Comparison of ENCODE assay signal across 8 cellular contexts in the genomic region with DNA sequence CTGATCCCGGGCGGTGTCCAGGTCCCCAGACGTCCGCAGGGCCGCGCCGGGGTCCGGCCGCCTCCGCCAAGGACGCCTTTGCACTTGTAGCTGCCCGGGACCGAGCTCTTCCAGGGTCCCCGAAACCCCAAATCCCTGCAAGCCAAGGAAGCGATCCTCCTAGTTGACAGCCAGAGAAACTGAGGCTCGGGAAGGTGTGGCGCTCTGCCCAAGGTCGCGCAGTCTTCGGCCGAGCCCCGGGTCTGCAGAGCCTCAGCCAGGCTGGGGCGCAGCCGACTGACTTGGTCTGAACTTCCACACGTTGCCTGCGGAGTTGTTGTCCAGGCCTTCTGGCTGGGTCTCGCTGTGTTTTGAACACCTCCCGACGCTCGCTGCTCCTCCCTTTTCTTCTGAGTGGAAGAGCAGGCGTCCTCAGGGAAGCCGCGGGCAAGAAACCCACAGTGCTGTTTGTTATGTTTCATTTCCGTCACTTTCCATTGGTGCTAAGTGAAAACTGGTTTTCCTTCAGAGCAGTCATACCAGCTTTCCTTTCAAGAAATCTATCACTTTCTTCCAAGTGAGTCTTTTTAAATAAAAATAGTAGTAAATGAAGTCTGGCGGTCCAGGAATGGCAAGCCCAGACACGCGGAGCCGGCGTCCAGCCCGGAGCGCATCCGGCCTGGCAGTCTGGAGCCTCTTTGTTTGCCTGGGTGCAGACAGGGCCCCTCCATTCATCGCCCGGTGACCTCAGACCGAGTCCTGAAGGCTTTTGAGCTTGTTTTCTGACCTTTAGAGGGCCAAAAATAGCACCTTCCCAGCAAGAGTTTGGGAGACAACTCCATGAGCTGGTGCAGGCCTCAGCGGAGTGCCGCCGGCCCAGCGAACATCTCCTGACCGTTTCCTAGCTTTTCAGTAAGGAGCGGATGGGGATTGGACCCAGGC. TPM values are rescaled to one million over a fixed set of nuclear protein-coding genes. Genes with fewer than 3 reads are reported as not detected.
DNase-seq lines count a peak whose midpoint lies in the region; ATAC-seq and TF ChIP-seq lines count a peak whose summit lies in the region.

No MANE protein-coding gene starts in this region.

- peaks cover 10% of the 10 kb centered on the region for H3K4me1 Mint-ChIP-seq in activated T-helper 2 cell treated with anti-CD3 and anti-CD28 coated beads, Interferon-gamma antibody, Interleukin-2, Interleukin-4, amounts not matched to agents 10 μg/mL and 5 μg/mL and 100 μg/mL, durations not matched to agents 14 hours and 24 hours and 36 hours (ENCODE audit: low read depth)
- peaks cover 32% of the 10 kb centered on the region for H3K4me1 Mint-ChIP-seq in nephron progenitor cell

- H3K36me3 Mint-ChIP-seq in activated T-helper 2 cell treated with anti-CD3 and anti-CD28 coated beads, Interferon-gamma antibody, Interleukin-2, Interleukin-4, amounts not matched to agents 10 μg/mL and 5 μg/mL and 100 μg/mL, durations not matched to agents 14 hours and 24 hours and 36 hours (ENCODE audit: low read depth), result no peaks in the 10 kb centered on the region
- peaks cover 9% of the 10 kb centered on the region for H3K36me3 Mint-ChIP-seq in nephron progenitor cell (ENCODE audit: low read depth)

- peak overlapping the region; percentile 86 for H3K4me3 Mint-ChIP-seq in activated T-helper 2 cell treated with anti-CD3 and anti-CD28 coated beads, Interferon-gamma antibody, Interleukin-2, Interleukin-4, amounts not matched to agents 10 μg/mL and 5 μg/mL and 100 μg/mL, durations not matched to agents 14 hours and 24 hours and 36 hours (ENCODE audit: low read depth)
- peak overlapping the region; percentile 91 for H3K4me3 Mint-ChIP-seq in nephron progenitor cell

- no peak for ATAC-seq in HG03469 (IDR thresholded peaks at IDR 0.05; ENCODE audit: unreplicated experiment)

- intact Hi-C loops in activated T-helper 2 cell treated with anti-CD3 and anti-CD28 coated beads, Interferon-gamma antibody, Interleukin-2, Interleukin-4, amounts not matched to agents 10 μg/mL and 5 μg/mL and 100 μg/mL, durations not matched to agents 14 hours and 24 hours and 36 hours (cut with micrococcal nuclease), result no loop called here

- H3K9me3 Mint-ChIP-seq in activated T-helper 2 cell treated with anti-CD3 and anti-CD28 coated beads, Interferon-gamma antibody, Interleukin-2, Interleukin-4, amounts not matched to agents 10 μg/mL and 5 μg/mL and 100 μg/mL, durations not matched to agents 14 hours and 24 hours and 36 hours, result no peaks in the 10 kb centered on the region
- no peaks in the 10 kb centered on the region for H3K9me3 Mint-ChIP-seq in nephron progenitor cell

- H3K4me3 ChIP-seq in fibroblast of villous mesenchyme (ENCODE audit: low read depth, low read length), result peak overlapping the region; percentile 83

- TF ChIP-seq CTCF in fibroblast of villous mesenchyme (IDR thresholded peaks at IDR 0.05; ENCODE audit: insufficient read depth, low read depth, low read length) (no peak), nephron progenitor cell (IDR thresholded peaks at IDR 0.05) (no peak)

- peaks cover 9% of the 10 kb centered on the region for H3K27me3 Mint-ChIP-seq in activated T-helper 2 cell treated with anti-CD3 and anti-CD28 coated beads, Interferon-gamma antibody, Interleukin-2, Interleukin-4, amounts not matched to agents 10 μg/mL and 5 μg/mL and 100 μg/mL, durations not matched to agents 14 hours and 24 hours and 36 hours (ENCODE audit: low read depth)
- H3K27me3 Mint-ChIP-seq in nephron progenitor cell (ENCODE audit: low read depth, poor library complexity), result peaks cover 9% of the 10 kb centered on the region

- peak; percentile 14 to 58 for DNase-seq in NCI-H524 (lab: John Stamatoyannopoulos, UW)
- no peak for DNase-seq in NCI-H524 treated with DMSO at 0.1 percent for 48 hours (lab: John Stamatoyannopoulos, UW)
- DNase-seq in H4 (ENCODE audit: low spot score), result peak; percentile 16
- DNase-seq in NCI-H146 (lab: John Stamatoyannopoulos, UW), result peak; percentile 78
- DNase-seq in activated T-helper 2 cell treated with anti-CD3 and anti-CD28 coated beads, Interferon-gamma antibody, Interleukin-2, Interleukin-4, amounts not matched to agents 10 μg/mL and 5 μg/mL and 100 μg/mL, durations not matched to agents 14 hours and 24 hours and 36 hours (ENCODE audit: low spot score), result no peak
- DNase-seq in fibroblast of villous mesenchyme (ENCODE audit: low read depth), result peak; percentile 82
- peak; percentile 38 for DNase-seq in nephron progenitor cell

- H3K27ac Mint-ChIP-seq in activated T-helper 2 cell treated with anti-CD3 and anti-CD28 coated beads, Interferon-gamma antibody, Interleukin-2, Interleukin-4, amounts not matched to agents 10 μg/mL and 5 μg/mL and 100 μg/mL, durations not matched to agents 14 hours and 24 hours and 36 hours, result peak overlapping the region; percentile 63
- H3K27ac Mint-ChIP-seq in nephron progenitor cell, result peak overlapping the region; percentile 29

RNA-seq across cellular contexts. Expression of a gene that starts 0.7 kb away (rescaled TPM):
- total RNA-seq in H4 (2014; rRNA removed; shearing (Covaris generic)), result 13.0 and 14.4 TPM in 2 replicates
- 9.2 TPM in 2 replicates for total RNA-seq in activated T-helper 2 cell treated with anti-CD3 and anti-CD28 coated beads, Interferon-gamma antibody, Interleukin-2, Interleukin-4, amounts not matched to agents 10 μg/mL and 5 μg/mL and 100 μg/mL, durations not matched to agents 14 hours and 24 hours and 36 hours
- 38.0 and 46.2 TPM in 2 replicates for total RNA-seq in fibroblast of villous mesenchyme

RNA-seq across cellular contexts. Expression of a gene that starts 32.5 kb away (rescaled TPM):
- 97.8 and 119 TPM in 2 replicates for total RNA-seq in H4 (2014; rRNA removed; shearing (Covaris generic))
- 64.8 and 71.1 TPM in 2 replicates for total RNA-seq in activated T-helper 2 cell treated with anti-CD3 and anti-CD28 coated beads, Interferon-gamma antibody, Interleukin-2, Interleukin-4, amounts not matched to agents 10 μg/mL and 5 μg/mL and 100 μg/mL, durations not matched to agents 14 hours and 24 hours and 36 hours
- total RNA-seq in fibroblast of villous mesenchyme, result 22.9 and 57.0 TPM in 2 replicates

RNA-seq across cellular contexts. Expression of a gene that starts 33.0 kb away (rescaled TPM):
- total RNA-seq in H4 (2014; rRNA removed; shearing (Covaris generic)), result 60.8 and 69.9 TPM in 2 replicates
- total RNA-seq in activated T-helper 2 cell treated with anti-CD3 and anti-CD28 coated beads, Interferon-gamma antibody, Interleukin-2, Interleukin-4, amounts not matched to agents 10 μg/mL and 5 μg/mL and 100 μg/mL, durations not matched to agents 14 hours and 24 hours and 36 hours, result 51.2 and 52.1 TPM in 2 replicates
- 22.9 and 40.6 TPM in 2 replicates for total RNA-seq in fibroblast of villous mesenchyme

RNA-seq across cellular contexts. Expression of a gene that starts 52.6 kb away (rescaled TPM):
- total RNA-seq in H4 (2014; rRNA removed; shearing (Covaris generic)), result 0.06 and 0.10 TPM in 2 replicates
- 4.6 and 4.7 TPM in 2 replicates for total RNA-seq in activated T-helper 2 cell treated with anti-CD3 and anti-CD28 coated beads, Interferon-gamma antibody, Interleukin-2, Interleukin-4, amounts not matched to agents 10 μg/mL and 5 μg/mL and 100 μg/mL, durations not matched to agents 14 hours and 24 hours and 36 hours
- 1.3 and 3.5 TPM in 2 replicates for total RNA-seq in fibroblast of villous mesenchyme

Comparison
In these comparisons a context has a peak if more than half of its experiments do, and no peak if none do; other contexts are left out.
1. DNase-seq: peak in NCI-H524 (2 of 2), H4 (single experiment), NCI-H146 (single experiment), fibroblast of villous mesenchyme (single experiment) and nephron progenitor cell (single experiment); none in NCI-H524 treated with DMSO at 0.1 percent for 48 hours (single experiment) and activated T-helper 2 cell treated with anti-CD3 and anti-CD28 coated beads, Interferon-gamma antibody, Interleukin-2, Interleukin-4, amounts not matched to agents 10 μg/mL and 5 μg/mL and 100 μg/mL, durations not matched to agents 14 hours and 24 hours and 36 hours (single experiment).